In the genomic region with DNA sequence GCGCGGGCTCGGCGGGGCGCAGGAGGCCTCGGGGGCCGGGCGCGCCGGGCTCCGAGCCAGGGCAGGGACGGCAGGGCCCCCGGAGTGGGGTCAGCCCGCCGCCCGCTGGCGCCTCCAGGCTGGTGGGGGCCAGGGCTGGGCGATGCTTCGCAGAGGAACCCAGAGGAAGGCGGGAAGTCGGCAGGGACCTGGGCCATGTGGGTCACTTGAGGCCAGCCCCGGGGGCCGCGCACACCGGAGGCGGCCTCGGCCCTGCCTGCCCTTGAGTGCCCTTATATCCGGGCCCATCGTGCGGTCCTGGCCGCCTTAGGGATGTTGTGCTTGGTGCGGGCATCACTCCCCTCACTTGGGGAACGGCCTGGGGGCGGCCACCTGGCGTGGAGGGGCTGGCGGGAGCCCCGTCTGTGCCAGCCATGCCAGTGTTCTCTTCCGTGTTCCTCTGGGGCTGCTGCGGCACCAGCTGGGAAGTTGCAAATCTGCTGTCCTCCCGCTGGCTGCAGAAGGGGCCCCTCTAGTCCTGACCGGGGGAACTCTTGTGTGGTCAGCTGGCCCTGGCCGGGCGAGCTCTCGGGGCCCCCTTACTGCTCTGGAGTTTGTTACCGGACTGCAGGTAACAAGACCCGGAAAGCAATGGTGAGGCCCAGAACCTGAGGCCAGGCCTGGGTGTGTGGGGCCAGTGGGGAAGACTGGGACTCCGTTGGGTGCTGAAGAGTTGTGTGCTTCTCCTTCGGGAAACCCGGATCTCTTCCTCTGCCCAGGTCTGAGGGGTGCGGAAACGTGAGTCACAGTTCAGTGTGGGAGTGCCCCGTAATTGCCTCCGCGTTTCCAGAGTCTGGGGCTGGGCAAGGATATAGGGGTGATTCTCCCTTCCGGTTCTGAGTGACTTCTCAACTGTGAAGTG, we compare ENCODE assay signal across 7 cellular contexts. TPM values are rescaled to one million over a fixed set of nuclear protein-coding genes. Genes with fewer than 3 reads are reported as not detected.
A peak's percentile ranks its signal among the peaks of the same experiment; 100 is the strongest.
DNase-seq lines count a peak whose midpoint lies in the region; ATAC-seq, FAIRE-seq and TF ChIP-seq lines count a peak whose summit lies in the region.

No MANE protein-coding gene starts in this region.

- H2AFZ ChIP-seq in K562 (ENCODE audit: low read depth, low read length) (no peak overlapping the region), HepG2 (ENCODE audit: low read length) (no peak overlapping the region)

- intact Hi-C loops in K562 (cut with micrococcal nuclease) (loop anchor here (5.0 kb wide), 1 partner anchor 39 kb away; the partner anchor contains the start of genes NHLRC4 and PIGQ), HepG2 (cut with micrococcal nuclease; ENCODE audit: unreplicated experiment) (no loop called here)

- H3K4me3 ChIP-seq in SJSA1, result peak overlapping the region; percentile 65
- peak overlapping the region; percentile 68 for H3K4me3 ChIP-seq in K562
- H3K4me3 ChIP-seq in HepG2 (replicated peaks in 1 of 3; ENCODE audit: insufficient read depth in 1 of 3, low read depth in 2 of 3, low read length in 3 of 3), result peak overlapping the region; percentile 79 to 96 (median 96)

- H3K9ac ChIP-seq in K562 (ENCODE audit: insufficient read depth in 1 of 2, low read depth in 2 of 2, low read length in 2 of 2) (peak overlapping the region; percentile 92 to 95), HepG2 (ENCODE audit: insufficient read depth, low read depth, low read length) (peak overlapping the region; percentile 89)

- peaks cover 83% of the 10 kb centered on the region for H3K79me2 ChIP-seq in K562 (ENCODE audit: control insufficient read depth, insufficient read depth, low read length)
- H3K79me2 ChIP-seq in HepG2 (ENCODE audit: insufficient read depth, low read length), result peaks cover 65% of the 10 kb centered on the region

- TF ChIP-seq RAD21 in K562 (CRISPR knock-in tag; conservative IDR thresholded peaks at IDR 0.05 in 1 of 2, IDR thresholded peaks at IDR 0.05 in 1 of 2) (no peak), HepG2 (CRISPR knock-in tag; IDR thresholded peaks at IDR 0.05) (peak; percentile 16; the same call in 1 of the 2 replicates)

- no peaks in the 10 kb centered on the region for H3K9me3 ChIP-seq in SJSA1 (replicated peaks)
- H3K9me3 ChIP-seq in K562 (replicated peaks; ENCODE audit: control insufficient read depth, insufficient read depth, low read depth, low read length), result no peaks in the 10 kb centered on the region
- H3K9me3 ChIP-seq in HepG2 (ENCODE audit: low read length), result no peaks in the 10 kb centered on the region

- FAIRE-seq in K562 (lab: Jason Lieb, UNC) (peak; percentile 78), HepG2 (lab: Jason Lieb, UNC) (no peak), urothelium cell line (lab: Jason Lieb, UNC) (no peak)

- H3K27ac ChIP-seq in SJSA1 (peak overlapping the region; percentile 44; the same call in 1 of the 2 replicates), K562 (ENCODE audit: extremely low read depth, low read depth, low read length) (peak overlapping the region; percentile 89), HepG2 (ENCODE audit: extremely low read length, insufficient read depth, low read length) (peak overlapping the region; percentile 71)

- TF ChIP-seq EP300 in K562 (IDR thresholded peaks at IDR 0.05; ENCODE audit: low read length) (no peak), HepG2 (IDR thresholded peaks at IDR 0.05; ENCODE audit: low read depth in 2 of 2, low read length in 2 of 2) (no peak), HepG2 (CRISPR knock-in tag; IDR thresholded peaks at IDR 0.05; ENCODE audit: borderline replicate concordance) (no peak)

- H3K4me2 ChIP-seq in K562 (ENCODE audit: insufficient read depth, low read length) (peak overlapping the region; percentile 90), HepG2 (ENCODE audit: low read depth, low read length) (peak overlapping the region; percentile 91)

- H3K36me3 ChIP-seq in SJSA1, result peaks cover 26% of the 10 kb centered on the region
- H3K36me3 ChIP-seq in K562 (ENCODE audit: control insufficient read depth, insufficient read depth, low read length), result peaks cover 27% of the 10 kb centered on the region; the same call in 2 of the 3 replicates
- H3K36me3 ChIP-seq in HepG2 (replicated peaks in 1 of 2; ENCODE audit: control insufficient read depth in 1 of 2, insufficient read depth in 2 of 2, low read length in 2 of 2), result peaks cover 0 to 5% of the 10 kb centered on the region in 2 experiments; a peak in 1 of 5 replicates

- peaks cover 15% of the 10 kb centered on the region for H4K20me1 ChIP-seq in K562 (replicated peaks; ENCODE audit: control insufficient read depth, insufficient read depth, low read length)
- H4K20me1 ChIP-seq in HepG2 (ENCODE audit: insufficient read depth, low read length), result peaks cover 16% of the 10 kb centered on the region; the same call in 1 of the 2 replicates

- DNase-seq in SJSA1 (ENCODE audit: low read depth in 1 of 2, low spot score in 2 of 2) (peak in 1 of 2 experiments; percentile 51), K562 (ENCODE audit: extremely low read depth in 1 of 4, low spot score in 3 of 4) (peak; percentile 39 to 79 (median 62)), HepG2 (ENCODE audit: low spot score) (no peak), urothelium cell line (ENCODE audit: low spot score) (no peak)
- DNase-seq in stimulated activated naive CD4-positive, alpha-beta T cell (lab: John Stamatoyannopoulos, UW), result peak in 4 of 6 experiments; percentile 13 to 51 (median 28)

- BruUV-seq in K562 (replicated peaks; lab: Mats Ljungman, UMichigan) (TSS peak; percentile 47), HepG2 (replicated peaks; lab: Mats Ljungman, UMichigan) (no TSS peak)

- TF ChIP-seq POLR2A in GM18505 (IDR thresholded peaks at IDR 0.05; ENCODE audit: borderline replicate concordance, extremely low read depth, insufficient read depth, insufficient read length) (peak; percentile 8), K562 (conservative IDR thresholded peaks at IDR 0.05) (peak; percentile 77), HepG2 (IDR thresholded peaks at IDR 0.05; ENCODE audit: insufficient read depth in 1 of 2, low read depth in 2 of 2, low read length in 2 of 2) (no peak)

- in situ Hi-C loops in K562 (cut with MboI) (no loop called here), HepG2 (cut with HindIII; ENCODE audit: extremely low pct_ligation_motif_present, low pct_unique_long_range_greater_than_20kb) (no loop called here)

- H3K9me1 ChIP-seq in K562 (ENCODE audit: control insufficient read depth, insufficient read depth, low read length), result peaks cover 13% of the 10 kb centered on the region

- under 1% methylated on average over 38 of the region's 55 CpGs for WGBS in K562 (ENCODE audit: insufficient coverage, low coverage, missing lambda C conversion rate)
- 5% methylated on average over 7 of the region's 55 CpGs for WGBS in HepG2 (ENCODE audit: low lambda C conversion rate)

- peaks cover 33% of the 10 kb centered on the region for H3K4me1 ChIP-seq in SJSA1 (replicated peaks)
- peaks cover 27 to 73% of the 10 kb centered on the region in 2 experiments for H3K4me1 ChIP-seq in K562 (replicated peaks in 1 of 2; ENCODE audit: control insufficient read depth in 2 of 2, insufficient read depth in 2 of 2, low read length in 2 of 2)
- H3K4me1 ChIP-seq in HepG2 (ENCODE audit: insufficient read depth, low read length), result peaks cover 63% of the 10 kb centered on the region

- ATAC-seq in GM18505 (IDR thresholded peaks at IDR 0.05; ENCODE audit: unreplicated experiment), result peak; percentile 14
- peak; percentile 5 for ATAC-seq in HG03025 (IDR thresholded peaks at IDR 0.05; ENCODE audit: low FRiP score, unreplicated experiment)
- peak; percentile 16 for ATAC-seq in K562
- no peak for ATAC-seq in HepG2

- TF ChIP-seq CTCF in K562 (IDR thresholded peaks at IDR 0.05 in 2 of 3, conservative IDR thresholded peaks at IDR 0.05 in 1 of 3; ENCODE audit: insufficient read depth in 2 of 3, low read depth in 1 of 3, low read length in 3 of 3), result no peak
- no peak for TF ChIP-seq CTCF in HepG2 (CRISPR knock-in tag; IDR thresholded peaks at IDR 0.05)

- H3K27me3 ChIP-seq in SJSA1 (replicated peaks) (no peaks in the 10 kb centered on the region), K562 (ENCODE audit: control insufficient read depth in 2 of 2, insufficient read depth in 2 of 2, low read length in 2 of 2) (no peaks in the 10 kb centered on the region), HepG2 (ENCODE audit: control insufficient read depth in 1 of 2, insufficient read depth in 2 of 2, low read length in 2 of 2) (no peaks in the 10 kb centered on the region; a peak in 1 of 5 replicates)

- POLR2A ChIA-PET in K562 (lab: Yijun Ruan, JAX), result interaction anchor here (0.7 to 1.1 kb wide), 3 partner anchors 16 to 293 kb away, joined by 3 read pairs; partner anchors contain the start of gene FAM234A
- POLR2A ChIA-PET in HepG2 (lab: Yijun Ruan, JAX), result interaction anchor here (1.0 to 2.7 kb wide), 7 partner anchors 10 to 116 kb away, joined by 3 to 35 read pairs (median 6); partner anchors contain the start of gene PIGQ

- CTCF ChIA-PET in K562 (lab: Yijun Ruan, JAX; ENCODE audit: low intra/inter-chr PET ratio), result interaction anchor here (0.6 kb wide), 1 partner anchor 161 kb away, joined by 3 read pairs; no protein-coding TSS in a partner anchor
- CTCF ChIA-PET in HepG2 (lab: Yijun Ruan, JAX; ENCODE audit: low intra/inter-chr PET ratio, low total read pairs), result no interaction called here

RNA-seq across cellular contexts. Expression of gene CAPN15, which starts 0.8 kb away (rescaled TPM):
- total RNA-seq in SJSA1 (2014; rRNA removed; shearing (Covaris generic)), result 44.4 and 46.1 TPM in 2 replicates
- total RNA-seq in K562 (2011; cell fraction: chromatin; rRNA removed; ENCODE audit: low replicate concordance), result 95.0 and 335 TPM in 2 replicates
- total RNA-seq in K562 (2011; cell fraction: nucleolus; rRNA removed), result 221 and 227 TPM in 2 replicates
- total RNA-seq in K562 (2011; cell fraction: nucleoplasm; rRNA removed), result 99.2 and 108 TPM in 2 replicates
- total RNA-seq in K562 (2014; rRNA removed) (63.2 and 81.8 TPM in 2 replicates), K562 (2014; rRNA removed; fragmentation: Illumina TruSeq; extraction: Trizol) (4.2 and 4.3 TPM in 2 replicates), K562 (2015; rRNA removed; fragmentation: Illumina TruSeq; extraction: Trizol) (26.1 and 28.1 TPM in 2 replicates), K562 (2021) (105 and 111 TPM in 2 replicates), HepG2 (2016; rRNA removed; fragmentation: Illumina TruSeq; extraction: Trizol) (15.0 and 24.5 TPM in 2 replicates)
- polyA plus RNA-seq in K562 (2011; rRNA removed) (14.2 and 20.5 TPM in 2 replicates), K562 (2014; fragmentation: Illumina TruSeq; extraction: Trizol) (4.9 and 23.2 TPM in 2 replicates), K562 (2014; fragmentation: Nextera tagmentation; extraction: Ambion mirVana) (under 1 TPM; 0.62 to 0.77 TPM), K562 (2014; rRNA removed) (50.2 and 52.3 TPM in 2 replicates), HepG2 (2011; rRNA removed) (14.9 and 22.2 TPM in 2 replicates)
- 20.0 and 89.6 TPM in 2 replicates for polyA plus RNA-seq in K562 (2011; cell fraction: cytosol; rRNA removed)
- 120 and 194 TPM in 2 replicates for polyA plus RNA-seq in K562 (2011; cell fraction: nucleus; rRNA removed)
- polyA plus RNA-seq in K562 (2012), result 43.4 and 45.5 TPM in 2 replicates
- 5.4 and 12.8 TPM in 2 replicates for polyA minus RNA-seq in K562 (2011; rRNA and poly(A)+ RNA removed)
- 69.7 and 71.5 TPM in 2 replicates for polyA minus RNA-seq in K562 (2011; cell fraction: cytosol; rRNA and poly(A)+ RNA removed)
- polyA minus RNA-seq in K562 (2011; cell fraction: nucleus; rRNA and poly(A)+ RNA removed), result 29.7 and 35.1 TPM in 2 replicates
- total RNA-seq in HepG2 (2016; cell fraction: cytosol; rRNA removed; fragmentation: Illumina TruSeq; extraction: Trizol; ENCODE audit: low read depth), result 4.2 and 4.4 TPM in 2 replicates
- total RNA-seq in HepG2 (2016; cell fraction: insoluble cytoplasmic fraction; rRNA removed; fragmentation: Illumina TruSeq; extraction: Trizol), result 12.6 and 24.1 TPM in 2 replicates
- 16.3 and 16.4 TPM in 2 replicates for total RNA-seq in HepG2 (2016; cell fraction: membrane; rRNA removed; fragmentation: Illumina TruSeq; extraction: Trizol)
- 14.9 and 20.4 TPM in 2 replicates for total RNA-seq in HepG2 (2016; cell fraction: nucleus; rRNA removed; fragmentation: Illumina TruSeq; extraction: Trizol)
- 11.3 and 22.6 TPM in 2 replicates for polyA plus RNA-seq in HepG2 (2011; cell fraction: cytosol; rRNA removed)
- polyA plus RNA-seq in HepG2 (2011; cell fraction: nucleus; rRNA removed), result 103 and 145 TPM in 2 replicates
- 17.6 and 19.5 TPM in 2 replicates for polyA plus RNA-seq in HepG2 (2012)
- polyA plus RNA-seq in HepG2 (2016; cell fraction: cytosol; fragmentation: Illumina TruSeq; extraction: Trizol; ENCODE audit: low read depth), result 5.8 and 6.0 TPM in 2 replicates
- 20.7 and 26.7 TPM in 2 replicates for polyA plus RNA-seq in HepG2 (2016; cell fraction: insoluble cytoplasmic fraction; fragmentation: Illumina TruSeq; extraction: Trizol; ENCODE audit: low read depth)
- polyA plus RNA-seq in HepG2 (2016; cell fraction: membrane; fragmentation: Illumina TruSeq; extraction: Trizol; ENCODE audit: low read depth), result 16.3 and 19.3 TPM in 2 replicates
- polyA plus RNA-seq in HepG2 (2016; cell fraction: nucleus; fragmentation: Illumina TruSeq; extraction: Trizol; ENCODE audit: insufficient read depth, low read depth), result 67.7 and 68.0 TPM in 2 replicates
- polyA minus RNA-seq in HepG2 (2011; rRNA and poly(A)+ RNA removed; ENCODE audit: low replicate concordance), result 22.1 and 60.1 TPM in 2 replicates
- polyA minus RNA-seq in HepG2 (2011; cell fraction: cytosol; rRNA and poly(A)+ RNA removed), result 39.5 and 41.1 TPM in 2 replicates
- polyA minus RNA-seq in HepG2 (2011; cell fraction: nucleus; rRNA and poly(A)+ RNA removed), result 16.0 and 18.4 TPM in 2 replicates

RNA-seq across cellular contexts. Expression of gene PRR35, which starts 31.8 kb away (rescaled TPM):
- total RNA-seq in SJSA1 (2014; rRNA removed; shearing (Covaris generic)), result not detected in 2 replicates
- total RNA-seq in K562 (2011; cell fraction: chromatin; rRNA removed; ENCODE audit: low replicate concordance), result 0.18 and 0.79 TPM in 2 replicates
- total RNA-seq in K562 (2011; cell fraction: nucleolus; rRNA removed), result 0.66 and 1.3 TPM in 2 replicates
- total RNA-seq in K562 (2011; cell fraction: nucleoplasm; rRNA removed), result 0.29 and 0.53 TPM in 2 replicates
- total RNA-seq in K562 (2014; rRNA removed) (0.41 and 0.45 TPM in 2 replicates), K562 (2014; rRNA removed; fragmentation: Illumina TruSeq; extraction: Trizol) (not detected in 2 replicates), K562 (2015; rRNA removed; fragmentation: Illumina TruSeq; extraction: Trizol) (0.08 TPM in 1 of 2 replicates, not detected in the other), K562 (2021) (0.18 and 0.42 TPM in 2 replicates), HepG2 (2016; rRNA removed; fragmentation: Illumina TruSeq; extraction: Trizol) (0.07 TPM in 1 of 2 replicates, not detected in the other)
- polyA plus RNA-seq in K562 (2011; rRNA removed) (0.09 and 0.17 TPM in 2 replicates), K562 (2014; fragmentation: Illumina TruSeq; extraction: Trizol) (0.07 TPM in 1 of 2 replicates, not detected in the other), K562 (2014; fragmentation: Nextera tagmentation; extraction: Ambion mirVana) (not detected), K562 (2014; rRNA removed) (0.15 and 0.24 TPM in 2 replicates), HepG2 (2011; rRNA removed) (0.16 and 0.38 TPM in 2 replicates)
- polyA plus RNA-seq in K562 (2011; cell fraction: cytosol; rRNA removed), result 0.07 and 1.2 TPM in 2 replicates
- 0.20 and 2.2 TPM in 2 replicates for polyA plus RNA-seq in K562 (2011; cell fraction: nucleus; rRNA removed)
- 0.09 and 0.14 TPM in 2 replicates for polyA plus RNA-seq in K562 (2012)
- polyA minus RNA-seq in K562 (2011; rRNA and poly(A)+ RNA removed), result not detected in 2 replicates
- polyA minus RNA-seq in K562 (2011; cell fraction: cytosol; rRNA and poly(A)+ RNA removed), result not detected in 2 replicates
- 0.27 TPM in 1 of 2 replicates, not detected in the other for polyA minus RNA-seq in K562 (2011; cell fraction: nucleus; rRNA and poly(A)+ RNA removed)
- total RNA-seq in HepG2 (2016; cell fraction: cytosol; rRNA removed; fragmentation: Illumina TruSeq; extraction: Trizol; ENCODE audit: low read depth), result not detected in 2 replicates
- not detected in 2 replicates for total RNA-seq in HepG2 (2016; cell fraction: insoluble cytoplasmic fraction; rRNA removed; fragmentation: Illumina TruSeq; extraction: Trizol)
- not detected in 2 replicates for total RNA-seq in HepG2 (2016; cell fraction: membrane; rRNA removed; fragmentation: Illumina TruSeq; extraction: Trizol)
- total RNA-seq in HepG2 (2016; cell fraction: nucleus; rRNA removed; fragmentation: Illumina TruSeq; extraction: Trizol), result not detected in 2 replicates
- polyA plus RNA-seq in HepG2 (2011; cell fraction: cytosol; rRNA removed), result 0.23 and 0.28 TPM in 2 replicates
- 0.81 and 1.2 TPM in 2 replicates for polyA plus RNA-seq in HepG2 (2011; cell fraction: nucleus; rRNA removed)
- 0.63 and 0.74 TPM in 2 replicates for polyA plus RNA-seq in HepG2 (2012)
- not detected in 2 replicates for polyA plus RNA-seq in HepG2 (2016; cell fraction: cytosol; fragmentation: Illumina TruSeq; extraction: Trizol; ENCODE audit: low read depth)
- polyA plus RNA-seq in HepG2 (2016; cell fraction: insoluble cytoplasmic fraction; fragmentation: Illumina TruSeq; extraction: Trizol; ENCODE audit: low read depth), result not detected in 2 replicates
- polyA plus RNA-seq in HepG2 (2016; cell fraction: membrane; fragmentation: Illumina TruSeq; extraction: Trizol; ENCODE audit: low read depth), result not detected in 2 replicates
- not detected in 2 replicates for polyA plus RNA-seq in HepG2 (2016; cell fraction: nucleus; fragmentation: Illumina TruSeq; extraction: Trizol; ENCODE audit: insufficient read depth, low read depth)
- polyA minus RNA-seq in HepG2 (2011; rRNA and poly(A)+ RNA removed; ENCODE audit: low replicate concordance), result 0.12 TPM in 1 of 2 replicates, not detected in the other
- polyA minus RNA-seq in HepG2 (2011; cell fraction: cytosol; rRNA and poly(A)+ RNA removed), result 0.35 and 0.40 TPM in 2 replicates
- polyA minus RNA-seq in HepG2 (2011; cell fraction: nucleus; rRNA and poly(A)+ RNA removed), result not detected in 2 replicates

RNA-seq across cellular contexts. Expression of gene NHLRC4, which starts 38.4 kb away (rescaled TPM):
- total RNA-seq in SJSA1 (2014; rRNA removed; shearing (Covaris generic)), result 0.37 TPM in 1 of 2 replicates, not detected in the other
- 3.1 and 8.5 TPM in 2 replicates for total RNA-seq in K562 (2011; cell fraction: chromatin; rRNA removed; ENCODE audit: low replicate concordance)
- total RNA-seq in K562 (2011; cell fraction: nucleolus; rRNA removed), result 8.4 and 8.8 TPM in 2 replicates
- total RNA-seq in K562 (2011; cell fraction: nucleoplasm; rRNA removed), result 5.0 TPM in 2 replicates
- total RNA-seq in K562 (2014; rRNA removed) (2.6 and 3.1 TPM in 2 replicates), K562 (2014; rRNA removed; fragmentation: Illumina TruSeq; extraction: Trizol) (0.47 and 0.48 TPM in 2 replicates), K562 (2015; rRNA removed; fragmentation: Illumina TruSeq; extraction: Trizol) (1.2 and 1.3 TPM in 2 replicates), K562 (2021) (2.0 and 3.0 TPM in 2 replicates), HepG2 (2016; rRNA removed; fragmentation: Illumina TruSeq; extraction: Trizol) (0.40 and 0.48 TPM in 2 replicates)
- polyA plus RNA-seq in K562 (2011; rRNA removed) (1.3 and 1.7 TPM in 2 replicates), K562 (2014; fragmentation: Illumina TruSeq; extraction: Trizol) (0.24 and 1.1 TPM in 2 replicates), K562 (2014; fragmentation: Nextera tagmentation; extraction: Ambion mirVana) (not detected), K562 (2014; rRNA removed) (3.2 and 3.7 TPM in 2 replicates), HepG2 (2011; rRNA removed) (0.59 and 1.1 TPM in 2 replicates)
- 2.0 and 4.5 TPM in 2 replicates for polyA plus RNA-seq in K562 (2011; cell fraction: cytosol; rRNA removed)
- 6.2 and 8.3 TPM in 2 replicates for polyA plus RNA-seq in K562 (2011; cell fraction: nucleus; rRNA removed)
- polyA plus RNA-seq in K562 (2012), result 1.7 and 7.2 TPM in 2 replicates
- polyA minus RNA-seq in K562 (2011; rRNA and poly(A)+ RNA removed), result 0.39 and 0.51 TPM in 2 replicates
- polyA minus RNA-seq in K562 (2011; cell fraction: cytosol; rRNA and poly(A)+ RNA removed), result 1.3 TPM in 1 of 2 replicates, not detected in the other
- polyA minus RNA-seq in K562 (2011; cell fraction: nucleus; rRNA and poly(A)+ RNA removed), result 6.5 and 8.1 TPM in 2 replicates
- total RNA-seq in HepG2 (2016; cell fraction: cytosol; rRNA removed; fragmentation: Illumina TruSeq; extraction: Trizol; ENCODE audit: low read depth), result not detected in 2 replicates
- total RNA-seq in HepG2 (2016; cell fraction: insoluble cytoplasmic fraction; rRNA removed; fragmentation: Illumina TruSeq; extraction: Trizol), result 0.33 and 0.45 TPM in 2 replicates
- 0.10 and 0.22 TPM in 2 replicates for total RNA-seq in HepG2 (2016; cell fraction: membrane; rRNA removed; fragmentation: Illumina TruSeq; extraction: Trizol)
- 0.22 TPM in 1 of 2 replicates, not detected in the other for total RNA-seq in HepG2 (2016; cell fraction: nucleus; rRNA removed; fragmentation: Illumina TruSeq; extraction: Trizol)
- polyA plus RNA-seq in HepG2 (2011; cell fraction: cytosol; rRNA removed), result 0.71 and 1.2 TPM in 2 replicates
- polyA plus RNA-seq in HepG2 (2011; cell fraction: nucleus; rRNA removed), result 1.3 and 1.7 TPM in 2 replicates
- 1.4 and 1.5 TPM in 2 replicates for polyA plus RNA-seq in HepG2 (2012)
- 0.09 TPM in 1 of 2 replicates, not detected in the other for polyA plus RNA-seq in HepG2 (2016; cell fraction: cytosol; fragmentation: Illumina TruSeq; extraction: Trizol; ENCODE audit: low read depth)
- polyA plus RNA-seq in HepG2 (2016; cell fraction: insoluble cytoplasmic fraction; fragmentation: Illumina TruSeq; extraction: Trizol; ENCODE audit: low read depth), result 0.26 TPM in 2 replicates
- not detected in 2 replicates for polyA plus RNA-seq in HepG2 (2016; cell fraction: membrane; fragmentation: Illumina TruSeq; extraction: Trizol; ENCODE audit: low read depth)
- polyA plus RNA-seq in HepG2 (2016; cell fraction: nucleus; fragmentation: Illumina TruSeq; extraction: Trizol; ENCODE audit: insufficient read depth, low read depth), result not detected in 2 replicates
- polyA minus RNA-seq in HepG2 (2011; rRNA and poly(A)+ RNA removed; ENCODE audit: low replicate concordance), result 1.4 TPM in 1 of 2 replicates, not detected in the other
- polyA minus RNA-seq in HepG2 (2011; cell fraction: cytosol; rRNA and poly(A)+ RNA removed), result 0.40 and 0.88 TPM in 2 replicates
- polyA minus RNA-seq in HepG2 (2011; cell fraction: nucleus; rRNA and poly(A)+ RNA removed), result 0.13 and 0.25 TPM in 2 replicates

RNA-seq across cellular contexts. Expression of gene PIGQ, which starts 41.4 kb away (rescaled TPM):
- 19.6 and 33.8 TPM in 2 replicates for total RNA-seq in SJSA1 (2014; rRNA removed; shearing (Covaris generic))
- total RNA-seq in K562 (2011; cell fraction: chromatin; rRNA removed; ENCODE audit: low replicate concordance), result 51.8 and 208 TPM in 2 replicates
- total RNA-seq in K562 (2011; cell fraction: nucleolus; rRNA removed), result 193 and 220 TPM in 2 replicates
- 84.0 and 92.9 TPM in 2 replicates for total RNA-seq in K562 (2011; cell fraction: nucleoplasm; rRNA removed)
- total RNA-seq in K562 (2014; rRNA removed) (30.7 and 36.1 TPM in 2 replicates), K562 (2014; rRNA removed; fragmentation: Illumina TruSeq; extraction: Trizol) (2.3 and 3.4 TPM in 2 replicates), K562 (2015; rRNA removed; fragmentation: Illumina TruSeq; extraction: Trizol) (14.1 and 14.3 TPM in 2 replicates), K562 (2021) (43.7 and 49.6 TPM in 2 replicates), HepG2 (2016; rRNA removed; fragmentation: Illumina TruSeq; extraction: Trizol) (8.4 and 19.7 TPM in 2 replicates)
- polyA plus RNA-seq in K562 (2011; rRNA removed) (11.2 and 19.4 TPM in 2 replicates), K562 (2014; fragmentation: Illumina TruSeq; extraction: Trizol) (11.7 and 21.9 TPM in 2 replicates), K562 (2014; fragmentation: Nextera tagmentation; extraction: Ambion mirVana) (1 to 10 TPM in 1 of 2 experiments, under 1 TPM in 1; 0.20 to 2.5 TPM), K562 (2014; rRNA removed) (42.1 and 42.3 TPM in 2 replicates), HepG2 (2011; rRNA removed) (7.7 and 13.6 TPM in 2 replicates)
- polyA plus RNA-seq in K562 (2011; cell fraction: cytosol; rRNA removed), result 15.7 and 51.3 TPM in 2 replicates
- 84.7 and 175 TPM in 2 replicates for polyA plus RNA-seq in K562 (2011; cell fraction: nucleus; rRNA removed)
- 22.2 and 33.3 TPM in 2 replicates for polyA plus RNA-seq in K562 (2012)
- polyA minus RNA-seq in K562 (2011; rRNA and poly(A)+ RNA removed), result 9.6 and 17.9 TPM in 2 replicates
- polyA minus RNA-seq in K562 (2011; cell fraction: cytosol; rRNA and poly(A)+ RNA removed), result 11.2 and 15.5 TPM in 2 replicates
- 33.2 and 44.4 TPM in 2 replicates for polyA minus RNA-seq in K562 (2011; cell fraction: nucleus; rRNA and poly(A)+ RNA removed)
- 7.5 and 10.0 TPM in 2 replicates for total RNA-seq in HepG2 (2016; cell fraction: cytosol; rRNA removed; fragmentation: Illumina TruSeq; extraction: Trizol; ENCODE audit: low read depth)
- total RNA-seq in HepG2 (2016; cell fraction: insoluble cytoplasmic fraction; rRNA removed; fragmentation: Illumina TruSeq; extraction: Trizol), result 7.4 and 18.9 TPM in 2 replicates
- total RNA-seq in HepG2 (2016; cell fraction: membrane; rRNA removed; fragmentation: Illumina TruSeq; extraction: Trizol), result 13.0 and 18.2 TPM in 2 replicates
- total RNA-seq in HepG2 (2016; cell fraction: nucleus; rRNA removed; fragmentation: Illumina TruSeq; extraction: Trizol), result 16.8 and 19.0 TPM in 2 replicates
- polyA plus RNA-seq in HepG2 (2011; cell fraction: cytosol; rRNA removed), result 7.2 and 11.6 TPM in 2 replicates
- 70.8 and 80.2 TPM in 2 replicates for polyA plus RNA-seq in HepG2 (2011; cell fraction: nucleus; rRNA removed)
- 6.7 and 8.5 TPM in 2 replicates for polyA plus RNA-seq in HepG2 (2012)
- polyA plus RNA-seq in HepG2 (2016; cell fraction: cytosol; fragmentation: Illumina TruSeq; extraction: Trizol; ENCODE audit: low read depth), result 6.3 and 7.2 TPM in 2 replicates
- 6.9 and 8.3 TPM in 2 replicates for polyA plus RNA-seq in HepG2 (2016; cell fraction: insoluble cytoplasmic fraction; fragmentation: Illumina TruSeq; extraction: Trizol; ENCODE audit: low read depth)
- polyA plus RNA-seq in HepG2 (2016; cell fraction: membrane; fragmentation: Illumina TruSeq; extraction: Trizol; ENCODE audit: low read depth), result 10.4 and 10.8 TPM in 2 replicates
- polyA plus RNA-seq in HepG2 (2016; cell fraction: nucleus; fragmentation: Illumina TruSeq; extraction: Trizol; ENCODE audit: insufficient read depth, low read depth), result 31.7 and 36.7 TPM in 2 replicates
- 38.0 and 89.1 TPM in 2 replicates for polyA minus RNA-seq in HepG2 (2011; rRNA and poly(A)+ RNA removed; ENCODE audit: low replicate concordance)
- polyA minus RNA-seq in HepG2 (2011; cell fraction: cytosol; rRNA and poly(A)+ RNA removed), result 8.1 and 11.1 TPM in 2 replicates
- 13.6 and 14.0 TPM in 2 replicates for polyA minus RNA-seq in HepG2 (2011; cell fraction: nucleus; rRNA and poly(A)+ RNA removed)

Comparison
In these comparisons a context has a peak if more than half of its experiments do, and no peak if none do; other contexts are left out.
1. POLR2A ChIP-seq: peak in GM18505 (single experiment) and K562 (single experiment); none in HepG2 (0 of 2).
2. DNase-seq: peak in K562 (4 of 4) and stimulated activated naive CD4-positive, alpha-beta T cell (4 of 6); none in HepG2 (single experiment) and urothelium cell line (single experiment).
3. Peak in every context shown above with its lines, with median percentiles within 50 percentile points of each other: H3K27ac ChIP-seq and H3K4me3 ChIP-seq.